ENCODE assay signal across 23 cellular contexts in the genomic region with DNA sequence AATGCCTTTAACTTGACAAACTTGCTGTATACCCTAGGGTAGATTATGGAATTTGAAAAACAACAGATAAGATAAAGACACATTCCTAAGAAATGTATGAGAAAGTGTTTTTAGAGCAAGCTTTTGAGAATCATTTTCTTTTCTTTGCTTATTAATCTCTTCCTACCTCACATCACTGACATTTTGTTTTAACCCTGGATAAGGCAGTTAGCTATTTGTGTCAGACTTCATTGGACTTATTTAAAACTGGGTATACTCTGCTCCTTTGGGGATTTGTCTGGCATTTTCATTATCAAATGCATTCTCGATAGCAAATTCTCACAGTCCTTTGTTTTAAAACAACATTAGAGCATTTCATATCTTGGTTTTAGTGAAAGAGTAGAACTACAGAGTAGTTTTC. TPM values are rescaled to one million over a fixed set of nuclear protein-coding genes. Genes with fewer than 3 reads are reported as not detected.
A peak's percentile ranks its signal among the peaks of the same experiment; 100 is the strongest.
DNase-seq lines count a peak whose midpoint lies in the region; ATAC-seq, FAIRE-seq and TF ChIP-seq lines count a peak whose summit lies in the region.
"Had no signal": no experiment of that assay in that cellular context is flagged by ENCODE, and none has a peak within 500 bp of the region (broad histone marks: within the 10 kb centered on the region; RNA-seq: fewer than 3 reads in every experiment).

No MANE protein-coding gene starts in this region.

- intact Hi-C loops in left ventricle myocardium inferior (cut with micrococcal nuclease) = no loop called here
- intact Hi-C loops in right cardiac atrium (cut with DNase I) = no loop called here
- intact Hi-C loops in K562 (cut with micrococcal nuclease) = no loop called here
- intact Hi-C loops in right lobe of liver (cut with DNase I) = no loop called here
- intact Hi-C loops in Calu3 (cut with micrococcal nuclease; ENCODE audit: unreplicated experiment) = loop anchor here (2.0 kb wide), 1 partner anchor 16 kb away; no protein-coding TSS in a partner anchor

- H3K9me3 Mint-ChIP-seq in type B pancreatic cell (peaks cover 4% of the 10 kb centered on the region), Calu3 (ENCODE audit: low read depth, unreplicated experiment) (no peaks in the 10 kb centered on the region)
- H3K9me3 Mint-ChIP-seq: activated B cell treated with CpG ODN at 0.5 μM for 24 hours; activated CD8-positive, alpha-beta T cell treated with anti-CD3 and anti-CD28 coated beads for 36 hours had no signal

- WGBS in right cardiac atrium = 35% methylated on average over 1 of the region's 1 CpG
- WGBS in K562 (ENCODE audit: insufficient coverage, low coverage, missing lambda C conversion rate) = 71% methylated on average over 1 of the region's 1 CpG
- 68% methylated on average over 1 of the region's 1 CpG for WGBS in right lobe of liver (ENCODE audit: insufficient coverage, low coverage, low lambda C conversion rate, missing lambda C conversion rate)

- ATAC-seq in right cardiac atrium (no peak), K562 (no peak), right lobe of liver (no peak), HG03196 (IDR thresholded peaks at IDR 0.05; ENCODE audit: unreplicated experiment) (no peak)
- ATAC-seq: activated CD8-positive, alpha-beta T cell treated with anti-CD3 and anti-CD28 coated beads for 36 hours had no signal

- H3K4me2 ChIP-seq in K562 (ENCODE audit: insufficient read depth, low read length) = no peak overlapping the region
- H3K4me2 ChIP-seq: BLaER1 had no signal

- H3K27me3 ChIP-seq in left ventricle myocardium inferior (ENCODE audit: low read depth) = no peaks in the 10 kb centered on the region
- H3K27me3 ChIP-seq in right cardiac atrium (ENCODE audit: control insufficient read depth, insufficient read depth) = no peaks in the 10 kb centered on the region
- H3K27me3 ChIP-seq in K562 (ENCODE audit: control insufficient read depth in 2 of 2, insufficient read depth in 2 of 2, low read length in 2 of 2) = no peaks in the 10 kb centered on the region
- H3K27me3 ChIP-seq in right lobe of liver = no peaks in the 10 kb centered on the region
- H3K27me3 ChIP-seq: BLaER1, esophagus muscularis mucosa had no signal

- H3K9me3 ChIP-seq in left ventricle myocardium inferior (replicated peaks) (no peaks in the 10 kb centered on the region), right cardiac atrium (ENCODE audit: control insufficient read depth, low read length) (no peaks in the 10 kb centered on the region), K562 (replicated peaks; ENCODE audit: control insufficient read depth, insufficient read depth, low read depth, low read length) (no peaks in the 10 kb centered on the region), right lobe of liver (no peaks in the 10 kb centered on the region)
- H3K9me3 ChIP-seq: BLaER1, esophagus muscularis mucosa had no signal

- no peak for TF ChIP-seq EP300 in K562 (IDR thresholded peaks at IDR 0.05; ENCODE audit: low read length)

- FAIRE-seq in K562 (lab: Jason Lieb, UNC) = peak; percentile 23
- FAIRE-seq: A204.1, D721Med, keratinocyte had no signal

- no peaks in the 10 kb centered on the region for H3K9me1 ChIP-seq in K562 (ENCODE audit: control insufficient read depth, insufficient read depth, low read length)

- H4K20me1 ChIP-seq in K562 (replicated peaks; ENCODE audit: control insufficient read depth, insufficient read depth, low read length) = no peaks in the 10 kb centered on the region

- H3K27me3 Mint-ChIP-seq in type B pancreatic cell (no peaks in the 10 kb centered on the region), Calu3 (ENCODE audit: unreplicated experiment) (no peaks in the 10 kb centered on the region)
- H3K27me3 Mint-ChIP-seq: activated B cell treated with CpG ODN at 0.5 μM for 24 hours; activated CD8-positive, alpha-beta T cell treated with anti-CD3 and anti-CD28 coated beads for 36 hours had no signal

- H3K79me2 ChIP-seq in K562 (ENCODE audit: control insufficient read depth, insufficient read depth, low read length) = peaks cover 14% of the 10 kb centered on the region; the same call in 2 of the 3 replicates

- H3K4me3 Mint-ChIP-seq in type B pancreatic cell (no peak overlapping the region), Calu3 (ENCODE audit: low read depth, unreplicated experiment) (no peak overlapping the region)
- H3K4me3 Mint-ChIP-seq: activated B cell treated with CpG ODN at 0.5 μM for 24 hours; activated CD8-positive, alpha-beta T cell treated with anti-CD3 and anti-CD28 coated beads for 36 hours; H9 had no signal

- H3K4me3 ChIP-seq in left ventricle myocardium inferior = no peak overlapping the region
- no peak overlapping the region for H3K4me3 ChIP-seq in right cardiac atrium (ENCODE audit: low read length)
- no peak overlapping the region for H3K4me3 ChIP-seq in K562
- H3K4me3 ChIP-seq in right lobe of liver = no peak overlapping the region
- H3K4me3 ChIP-seq: BLaER1, esophagus muscularis mucosa had no signal

- TF ChIP-seq CTCF in left ventricle myocardium inferior (IDR thresholded peaks at IDR 0.05; ENCODE audit: borderline replicate concordance) (no peak), K562 (IDR thresholded peaks at IDR 0.05 in 2 of 3, conservative IDR thresholded peaks at IDR 0.05 in 1 of 3; ENCODE audit: insufficient read depth in 2 of 3, low read depth in 1 of 3, low read length in 3 of 3) (no peak), right lobe of liver (IDR thresholded peaks at IDR 0.05) (no peak), type B pancreatic cell (conservative IDR thresholded peaks at IDR 0.05) (no peak), Calu3 (IDR thresholded peaks at IDR 0.05; ENCODE audit: unreplicated experiment) (no peak)

- peaks cover 17% of the 10 kb centered on the region for H3K4me1 ChIP-seq in left ventricle myocardium inferior
- peaks cover 6% of the 10 kb centered on the region for H3K4me1 ChIP-seq in right cardiac atrium (ENCODE audit: control insufficient read depth, insufficient read depth, low read length)
- H3K4me1 ChIP-seq in K562 (replicated peaks in 1 of 2; ENCODE audit: control insufficient read depth in 2 of 2, insufficient read depth in 2 of 2, low read length in 2 of 2) = peaks cover 0 to 6% of the 10 kb centered on the region in 2 experiments; a peak in 1 of 5 replicates
- H3K4me1 ChIP-seq in right lobe of liver = peaks cover 0 to 70% (median 34%) of the 10 kb centered on the region in 4 donors

- no peak for TF ChIP-seq RAD21 in K562 (CRISPR knock-in tag; conservative IDR thresholded peaks at IDR 0.05 in 1 of 2, IDR thresholded peaks at IDR 0.05 in 1 of 2)

- peak overlapping the region; percentile 63 for H3K27ac Mint-ChIP-seq in type B pancreatic cell
- H3K27ac Mint-ChIP-seq in Calu3 (ENCODE audit: unreplicated experiment) = no peak overlapping the region
- H3K27ac Mint-ChIP-seq: activated B cell treated with CpG ODN at 0.5 μM for 24 hours; activated CD8-positive, alpha-beta T cell treated with anti-CD3 and anti-CD28 coated beads for 36 hours; H9 had no signal

- no peak overlapping the region for H3K9ac ChIP-seq in K562 (ENCODE audit: insufficient read depth in 1 of 2, low read depth in 2 of 2, low read length in 2 of 2)
- H3K9ac ChIP-seq: BLaER1 had no signal

- in situ Hi-C loops in K562 (cut with MboI) = no loop called here

- peaks cover 30% of the 10 kb centered on the region for H3K4me1 Mint-ChIP-seq in type B pancreatic cell (ENCODE audit: unreplicated experiment)
- peaks cover 47% of the 10 kb centered on the region for H3K4me1 Mint-ChIP-seq in Calu3 (ENCODE audit: low read depth, unreplicated experiment)

- BruUV-seq in K562 (replicated peaks; lab: Mats Ljungman, UMichigan) = no TSS peak
- BruUV-seq in Calu3 (replicated peaks; lab: Mats Ljungman, UMichigan) = no TSS peak

- H3K27ac ChIP-seq in left ventricle myocardium inferior (replicated peaks) (peak overlapping the region; percentile 25), right cardiac atrium (ENCODE audit: low read length) (no peak overlapping the region), K562 (ENCODE audit: extremely low read depth, low read depth, low read length) (no peak overlapping the region), right lobe of liver (peak overlapping the region; percentile 21 to 83 (median 73))
- H3K27ac ChIP-seq: BLaER1, esophagus muscularis mucosa had no signal

- CTCF ChIA-PET in K562 (lab: Yijun Ruan, JAX; ENCODE audit: low intra/inter-chr PET ratio) (no interaction called here), Calu3 (lab: Charles Lee) (no interaction called here)

- POLR2A ChIA-PET in K562 (lab: Yijun Ruan, JAX) = interaction anchor here (0.6 to 1.3 kb wide), 2 partner anchors 44 to 54 kb away, joined by 3 read pairs; no protein-coding TSS in a partner anchor

- H3K36me3 ChIP-seq in left ventricle myocardium inferior = no peaks in the 10 kb centered on the region
- H3K36me3 ChIP-seq in K562 (ENCODE audit: control insufficient read depth, insufficient read depth, low read length) = peaks cover 3% of the 10 kb centered on the region; the same call in 1 of the 3 replicates
- no peaks in the 10 kb centered on the region for H3K36me3 ChIP-seq in right lobe of liver
- H3K36me3 ChIP-seq: BLaER1, esophagus muscularis mucosa had no signal

- DNase-seq in left ventricle myocardium inferior (no peak), right cardiac atrium (no peak), K562 (ENCODE audit: extremely low read depth in 1 of 4, low spot score in 3 of 4) (no peak), right lobe of liver (no peak), type B pancreatic cell (ENCODE audit: extremely low spot score, unreplicated experiment) (no peak), Calu3 (no peak)
- DNase-seq in stimulated activated CD4-positive, alpha-beta T cell treated with anti-CD3 and anti-CD28 coated beads, Interleukin-1b, Interleukin-23, amount 100 ng/mL, for 48 hours = no peak
- DNase-seq: activated B cell treated with CpG ODN at 0.5 μM for 24 hours; activated CD8-positive, alpha-beta T cell treated with anti-CD3 and anti-CD28 coated beads for 36 hours; activated naive CD4-positive, alpha-beta T cell treated with Interleukin-2 at 50 U/mL for 16 hours; activated T-cell treated with anti-CD3 and anti-CD28 coated beads for 4 hours; effector memory CD4-positive, alpha-beta T cell; H9; KBM-7; NCI-H146; NCI-H526; nucleus accumbens had no signal

- H2AFZ ChIP-seq in K562 (ENCODE audit: low read depth, low read length) = no peak overlapping the region

- H3K36me3 Mint-ChIP-seq in type B pancreatic cell (peaks cover 21% of the 10 kb centered on the region), Calu3 (ENCODE audit: insufficient read depth, unreplicated experiment) (no peaks in the 10 kb centered on the region)

- TF ChIP-seq POLR2A in K562 (conservative IDR thresholded peaks at IDR 0.05) (no peak), right lobe of liver (IDR thresholded peaks at IDR 0.05) (no peak)

RNA-seq across cellular contexts. Expression of gene EML4, which starts 17.2 kb away (rescaled TPM):
- total RNA-seq in left ventricle myocardium inferior (4.3 TPM), right cardiac atrium (10 to 100 TPM in 1 of 4 donors, 1 to 10 TPM in 3; 7.2 to 13.8 (median 8.8) TPM), K562 (2014; rRNA removed) (27.9 and 28.0 TPM in 2 replicates), K562 (2014; rRNA removed; fragmentation: Illumina TruSeq; extraction: Trizol) (37.7 and 41.6 TPM in 2 replicates), K562 (2015; rRNA removed; fragmentation: Illumina TruSeq; extraction: Trizol) (35.1 and 36.5 TPM in 2 replicates), K562 (2021) (40.7 and 44.5 TPM in 2 replicates), right lobe of liver (10 to 100 TPM; 28.3 to 55.7 (median 36.7) TPM), type B pancreatic cell (ENCODE audit: low replicate concordance) (93.6 and 117 TPM in 2 replicates), Calu3 (2022) (68.2 and 89.6 TPM in 2 replicates)
- polyA plus RNA-seq in right cardiac atrium (3.8 TPM), K562 (2011; rRNA removed) (37.5 and 48.3 TPM in 2 replicates), K562 (2014; fragmentation: Illumina TruSeq; extraction: Trizol) (29.6 and 36.6 TPM in 2 replicates), K562 (2014; fragmentation: Nextera tagmentation; extraction: Ambion mirVana) (10 to 100 TPM; 14.7 to 15.6 TPM), K562 (2014; rRNA removed) (20.7 and 22.0 TPM in 2 replicates)
- 36.7 and 94.3 TPM in 2 replicates for total RNA-seq in K562 (2011; cell fraction: chromatin; rRNA removed; ENCODE audit: low replicate concordance)
- 17.5 and 23.4 TPM in 2 replicates for total RNA-seq in K562 (2011; cell fraction: nucleolus; rRNA removed)
- 36.4 and 54.7 TPM in 2 replicates for total RNA-seq in K562 (2011; cell fraction: nucleoplasm; rRNA removed)
- 13.4 and 22.4 TPM in 2 replicates for polyA plus RNA-seq in K562 (2011; cell fraction: cytosol; rRNA removed)
- 44.3 and 44.7 TPM in 2 replicates for polyA plus RNA-seq in K562 (2011; cell fraction: nucleus; rRNA removed)
- 14.8 and 21.1 TPM in 2 replicates for polyA plus RNA-seq in K562 (2012)
- 74.0 and 88.5 TPM in 2 replicates for polyA minus RNA-seq in K562 (2011; rRNA and poly(A)+ RNA removed)
- polyA minus RNA-seq in K562 (2011; cell fraction: cytosol; rRNA and poly(A)+ RNA removed) = 21.9 and 24.6 TPM in 2 replicates
- polyA minus RNA-seq in K562 (2011; cell fraction: nucleus; rRNA and poly(A)+ RNA removed) = 26.9 and 36.1 TPM in 2 replicates

Comparison
In these comparisons a context has a peak if more than half of its experiments do, and no peak if none do; other contexts are left out.
1. H3K27ac ChIP-seq: peak in left ventricle myocardium inferior (single experiment) and right lobe of liver (3 of 3); none in right cardiac atrium (single experiment) and K562 (single experiment).